In genomic region chr10:50619882-50620281, GRCh38 we compare ENCODE assay signal across 17 cellular contexts. TPM values are rescaled to one million over a fixed set of nuclear protein-coding genes. Genes with fewer than 3 reads are reported as not detected.
A peak's percentile ranks its signal among the peaks of the same experiment; 100 is the strongest.
DNase-seq lines count a peak whose midpoint lies in the region; ATAC-seq and TF ChIP-seq lines count a peak whose summit lies in the region.
"Had no signal": no experiment of that assay in that cellular context is flagged by ENCODE, and none has a peak within 500 bp of the region (broad histone marks: within the 10 kb centered on the region; RNA-seq: fewer than 3 reads in every experiment).

No MANE protein-coding gene starts in this region.

- peaks cover 47% of the 10 kb centered on the region for H3K4me1 ChIP-seq in CD4-positive, alpha-beta memory T cell (ENCODE audit: insufficient read depth, low read length)
- H3K4me1 ChIP-seq in OCI-LY7 (ENCODE audit: insufficient read depth, low read length, poor library complexity, severe bottlenecking) (peaks cover 63% of the 10 kb centered on the region), esophagus squamous epithelium (peaks cover 14 to 60% (median 31%) of the 10 kb centered on the region in 3 donors)

- TF ChIP-seq POLR2A in esophagus squamous epithelium (IDR thresholded peaks at IDR 0.05): no peak

- H3K27me3 ChIP-seq in CD4-positive, alpha-beta memory T cell (ENCODE audit: insufficient read depth, low read length): no peaks in the 10 kb centered on the region
- no peaks in the 10 kb centered on the region for H3K27me3 ChIP-seq in esophagus squamous epithelium

- peaks cover 0 to 4% (median 0%) of the 10 kb centered on the region in 8 donors for H3K9me3 Mint-ChIP-seq in CD4-positive, alpha-beta memory T cell
- no peaks in the 10 kb centered on the region for H3K9me3 Mint-ChIP-seq in naive B cell
- H3K9me3 Mint-ChIP-seq: stimulated activated naive CD8-positive, alpha-beta T cell treated with anti-CD3 and anti-CD28 coated beads, Interleukin-15, Interleukin-2, amounts not matched to agents 100 ng/mL and 50 ng/mL, for 24 hours; T-helper 2 cell treated with Interferon-gamma antibody and Interleukin-4, amounts not matched to agents 5 μg/mL and 100 μg/mL, for 36 hours had no signal

- H3K27ac ChIP-seq in CD4-positive, alpha-beta memory T cell (ENCODE audit: low read depth, low read length): no peak overlapping the region
- H3K27ac ChIP-seq in OCI-LY7 (ENCODE audit: low read depth, low read length, poor library complexity, severe bottlenecking) (peak overlapping the region; percentile 96), esophagus squamous epithelium (peak overlapping the region in 3 of 4 donors; percentile 7 to 18 (median 11))
- H3K27ac ChIP-seq: parathyroid adenoma had no signal

- H3K4me2 ChIP-seq in OCI-LY7 (ENCODE audit: low read length): peak overlapping the region; percentile 98

- 56 to 69% methylated on average over 2 of the region's 2 CpGs for WGBS in esophagus squamous epithelium, 2 donors

- no peaks in the 10 kb centered on the region for H3K36me3 ChIP-seq in CD4-positive, alpha-beta memory T cell (ENCODE audit: insufficient read depth, low read length)
- H3K36me3 ChIP-seq in OCI-LY7 (ENCODE audit: insufficient read depth, low read length): no peaks in the 10 kb centered on the region
- H3K36me3 ChIP-seq in esophagus squamous epithelium: no peaks in the 10 kb centered on the region

- H3K36me3 Mint-ChIP-seq in CD4-positive, alpha-beta memory T cell: peaks cover 0 to 16% of the 10 kb centered on the region in 2 donors
- no peaks in the 10 kb centered on the region for H3K36me3 Mint-ChIP-seq in naive B cell

- POLR2A ChIA-PET in CD4-positive, alpha-beta memory T cell (lab: Charles Lee; ENCODE audit: partially characterized antibody): no interaction called here
- POLR2A ChIA-PET in OCI-LY7 (lab: Charles Lee): interaction anchor here (0.7 to 10.2 kb wide), 14 partner anchors 12 to 260 kb away, joined by 3 to 213 read pairs (median 4); no protein-coding TSS in a partner anchor

- no peaks in the 10 kb centered on the region for H4K20me1 ChIP-seq in OCI-LY7 (ENCODE audit: insufficient read depth, low read length)

- H3K9me3 ChIP-seq in CD4-positive, alpha-beta memory T cell (ENCODE audit: control insufficient read depth in 1 of 2, low read length in 2 of 2): no peaks in the 10 kb centered on the region
- H3K9me3 ChIP-seq in OCI-LY7 (ENCODE audit: low read length): no peaks in the 10 kb centered on the region
- no peaks in the 10 kb centered on the region for H3K9me3 ChIP-seq in esophagus squamous epithelium

- DNase-seq in CD4-positive, alpha-beta memory T cell: no peak
- DNase-seq in OCI-LY7 (ENCODE audit: low spot score) (no peak), esophagus squamous epithelium (lab: John Stamatoyannopoulos, UW) (no peak), naive B cell (no peak), NCI-H1417 (lab: John Stamatoyannopoulos, UW) (no peak)
- no peak for DNase-seq in central memory CD4-positive, alpha-beta T cell
- DNase-seq: activated CD4-positive, alpha-beta T cell treated with anti-CD3 and anti-CD28 coated beads, Interleukin-2, amount 50 U/mL, for 1 hour; activated T-cell treated with anti-CD3 and anti-CD28 coated beads for 4 hours; Calu3; kidney glomerular epithelial cell; NCI-H1417 treated with DMSO at 0.1 percent for 48 hours; Right ventricle myocardium superior had no signal

- no peak overlapping the region for H3K4me3 ChIP-seq in CD4-positive, alpha-beta memory T cell (ENCODE audit: low read length in 2 of 2)
- H3K4me3 ChIP-seq in OCI-LY7 (ENCODE audit: low read depth, low read length, poor library complexity, severe bottlenecking) (peak overlapping the region; percentile 88), esophagus squamous epithelium (no peak overlapping the region)

- no peaks in the 10 kb centered on the region for H3K27me3 Mint-ChIP-seq in CD4-positive, alpha-beta memory T cell
- no peaks in the 10 kb centered on the region for H3K27me3 Mint-ChIP-seq in naive B cell
- H3K27me3 Mint-ChIP-seq: stimulated activated naive CD8-positive, alpha-beta T cell treated with anti-CD3 and anti-CD28 coated beads, Interleukin-15, Interleukin-2, amounts not matched to agents 100 ng/mL and 50 ng/mL, for 24 hours had no signal

- CTCF ChIA-PET in CD4-positive, alpha-beta memory T cell (lab: Charles Lee; ENCODE audit: partially characterized antibody): interaction anchor here (1.0 to 5.5 kb wide), 6 partner anchors 15 to 69 kb away, joined by 3 to 32 read pairs (median 6); no protein-coding TSS in a partner anchor
- CTCF ChIA-PET in OCI-LY7 (lab: Charles Lee; ENCODE audit: unreplicated experiment): interaction anchor here (0.8 to 2.1 kb wide), 4 partner anchors 10 to 40 kb away, joined by 3 to 5 read pairs (median 4); no protein-coding TSS in a partner anchor

- peaks cover 81% of the 10 kb centered on the region for H3K79me2 ChIP-seq in OCI-LY7 (ENCODE audit: insufficient read depth, low read depth, low read length)

- ATAC-seq in naive B cell (ENCODE audit: low read depth in 2 of 2) (no peak), HG03457 (IDR thresholded peaks at IDR 0.05; ENCODE audit: unreplicated experiment) (no peak), HG02973 (IDR thresholded peaks at IDR 0.05; ENCODE audit: unreplicated experiment) (no peak)

- H3K4me3 Mint-ChIP-seq in CD4-positive, alpha-beta memory T cell: peak overlapping the region in 5 of 8 donors; percentile 17 to 72 (median 41)
- peak overlapping the region in 2 of 8 donors; percentile 54 to 98 for H3K4me3 Mint-ChIP-seq in naive B cell
- H3K4me3 Mint-ChIP-seq: stimulated activated naive CD8-positive, alpha-beta T cell treated with anti-CD3 and anti-CD28 coated beads, Interleukin-15, Interleukin-2, amounts not matched to agents 100 ng/mL and 50 ng/mL, for 24 hours; T-helper 2 cell treated with Interferon-gamma antibody and Interleukin-4, amounts not matched to agents 5 μg/mL and 100 μg/mL, for 36 hours had no signal

- peaks cover 32 to 68% (median 47%) of the 10 kb centered on the region in 4 donors for H3K4me1 Mint-ChIP-seq in CD4-positive, alpha-beta memory T cell
- H3K4me1 Mint-ChIP-seq in naive B cell: peaks cover 33 to 48% (median 47%) of the 10 kb centered on the region in 3 donors

- no peak overlapping the region for H2AFZ ChIP-seq in OCI-LY7 (ENCODE audit: low read length)
- H2AFZ ChIP-seq: parathyroid adenoma had no signal

- BruUV-seq in OCI-LY7 (replicated peaks; lab: Mats Ljungman, UMichigan): no TSS peak

- H3K27ac Mint-ChIP-seq in CD4-positive, alpha-beta memory T cell: peak overlapping the region; percentile 68 to 99 (median 87)
- peak overlapping the region in 5 of 6 donors; percentile 41 to 88 (median 74) for H3K27ac Mint-ChIP-seq in naive B cell
- H3K27ac Mint-ChIP-seq: stimulated activated naive CD8-positive, alpha-beta T cell treated with anti-CD3 and anti-CD28 coated beads, Interleukin-15, Interleukin-2, amounts not matched to agents 100 ng/mL and 50 ng/mL, for 24 hours; T-helper 2 cell treated with Interferon-gamma antibody and Interleukin-4, amounts not matched to agents 5 μg/mL and 100 μg/mL, for 36 hours had no signal

- intact Hi-C loops in CD4-positive, alpha-beta memory T cell (cut with micrococcal nuclease): loop anchor here (5.0 to 10.0 kb wide), 2 partner anchors 675 to 1083 kb away; partner anchors contain the start of genes ERCC6, PARG and TIMM23B
- intact Hi-C loops in OCI-LY7 (cut with micrococcal nuclease; ENCODE audit: unreplicated experiment): loop anchor here (5.0 kb wide), 1 partner anchor 203 kb away; no protein-coding TSS in a partner anchor
- intact Hi-C loops in esophagus squamous epithelium (cut with DNase I): loop anchor here (5.0 to 10.0 kb wide), 2 partner anchors 58 to 195 kb away; no protein-coding TSS in a partner anchor

- no peaks in the 10 kb centered on the region for H3K9me2 ChIP-seq in OCI-LY7 (ENCODE audit: insufficient read depth, low read length)

- TF ChIP-seq CTCF in OCI-LY7 (conservative IDR thresholded peaks at IDR 0.05; ENCODE audit: low read length): no peak
- no peak for TF ChIP-seq CTCF in esophagus squamous epithelium (IDR thresholded peaks at IDR 0.05)

RNA-seq across cellular contexts. Expression of gene SGMS1, which starts 3.9 kb away (rescaled TPM):
- total RNA-seq in CD4-positive, alpha-beta memory T cell: 10 to 100 TPM; 28.8 to 33.0 TPM
- polyA plus RNA-seq in CD4-positive, alpha-beta memory T cell: 10 to 100 TPM in 1 of 2 donors, 1 to 10 TPM in 1; 10.0 to 11.7 TPM
- 45.4 and 65.6 TPM in 2 replicates for total RNA-seq in OCI-LY7 (2014; rRNA removed; shearing (Covaris generic))
- total RNA-seq in OCI-LY7 (2022) (57.5 and 64.7 TPM in 2 replicates), esophagus squamous epithelium (10 to 100 TPM; 39.4 to 64.1 (median 54.9) TPM)
- 10 to 100 TPM; 14.2 to 21.7 (median 16.7) TPM for polyA plus RNA-seq in naive B cell (ENCODE audit: low read depth in 6 of 6)
